ENCODE assay signal across 21 cellular contexts in the genomic region with DNA sequence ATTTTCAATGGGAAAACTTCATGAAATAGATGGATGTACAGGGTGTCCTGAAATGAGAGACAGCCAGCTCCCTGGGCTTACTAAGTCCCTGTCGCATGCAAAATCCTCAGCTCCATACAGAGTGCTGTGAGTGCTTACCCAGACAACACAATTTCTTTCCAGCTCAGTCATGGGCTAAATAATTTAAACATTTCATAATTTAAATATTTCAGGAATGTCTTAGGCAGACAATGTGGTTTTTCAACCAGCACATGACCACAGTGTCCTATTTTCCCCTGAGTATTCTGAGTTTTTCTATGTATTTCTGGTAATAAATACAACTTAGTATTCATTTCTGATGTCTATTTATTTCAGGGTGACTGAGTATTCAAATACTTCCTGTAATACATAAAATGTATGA.
DNase-seq lines count a peak whose midpoint lies in the region; TF ChIP-seq lines count a peak whose summit lies in the region.
"Had no signal": no experiment of that assay in that cellular context is flagged by ENCODE, and none has a peak within 500 bp of the region (broad histone marks: within the 10 kb centered on the region; RNA-seq: fewer than 3 reads in every experiment).

No MANE protein-coding gene starts in this region.

- H3K27ac ChIP-seq in trophoblast cell (ENCODE audit: low read depth, low read length) (no peak overlapping the region), PC-9 (no peak overlapping the region)
- H3K27ac ChIP-seq: BLaER1, dorsolateral prefrontal cortex, heart right ventricle, psoas muscle, suprapubic skin, VCaP had no signal

- H4K20me1 ChIP-seq in PC-9 (ENCODE audit: insufficient read depth) = no peaks in the 10 kb centered on the region
- H4K20me1 ChIP-seq: BLaER1 had no signal

- H2AK5ac ChIP-seq in trophoblast cell (ENCODE audit: low read length) = no peak overlapping the region

- H2AFZ ChIP-seq in trophoblast cell (ENCODE audit: insufficient read depth, low read length, poor library complexity) (no peak overlapping the region), PC-9 (no peak overlapping the region)

- H3K27me3 Mint-ChIP-seq in MCF 10A (ENCODE audit: insufficient read depth, unreplicated experiment) = no peaks in the 10 kb centered on the region
- H3K27me3 Mint-ChIP-seq: activated CD4-positive, alpha-beta memory T cell treated with anti-CD3 and anti-CD28 coated beads, Interleukin-2, amount 10 ng/mL, durations not matched to agents 7 days and 5 days had no signal

- H3K36me3 ChIP-seq in trophoblast cell (ENCODE audit: control insufficient read depth in 1 of 2, insufficient read depth in 2 of 2, low read length in 2 of 2) (no peaks in the 10 kb centered on the region), PC-9 (ENCODE audit: low read depth) (no peaks in the 10 kb centered on the region)
- H3K36me3 ChIP-seq: BLaER1, heart right ventricle, suprapubic skin had no signal

- H3K4me3 ChIP-seq in fibroblast of mammary gland (ENCODE audit: control insufficient read depth, low read depth, low read length) (no peak overlapping the region), trophoblast cell (ENCODE audit: low read depth, low read length) (no peak overlapping the region), PC-9 (no peak overlapping the region)
- H3K4me3 ChIP-seq: BLaER1, dorsolateral prefrontal cortex, heart right ventricle, psoas muscle, suprapubic skin had no signal

- H3K36me3 Mint-ChIP-seq in MCF 10A (ENCODE audit: insufficient read depth, unreplicated experiment) = no peaks in the 10 kb centered on the region
- H3K36me3 Mint-ChIP-seq: memory B cell, T-cell had no signal

- H4K91ac ChIP-seq in trophoblast cell (ENCODE audit: low read depth, low read length) = no peak overlapping the region

- H3K4ac ChIP-seq in trophoblast cell (ENCODE audit: low read depth, low read length) = no peak overlapping the region

- H3K18ac ChIP-seq in trophoblast cell (ENCODE audit: low read length) = no peak overlapping the region

- no peak overlapping the region for H4K12ac ChIP-seq in trophoblast cell (ENCODE audit: low read depth, low read length)

- H3K9me2 ChIP-seq in PC-9 (ENCODE audit: insufficient read depth) = no peaks in the 10 kb centered on the region

- no peak overlapping the region for H2BK12ac ChIP-seq in trophoblast cell (ENCODE audit: low read length)

- H3K4me1 ChIP-seq in trophoblast cell (ENCODE audit: control insufficient read depth in 1 of 2, insufficient read depth in 2 of 2, low read length in 2 of 2) (peaks cover 0 to 2% of the 10 kb centered on the region in 2 experiments), PC-9 (replicated peaks; ENCODE audit: insufficient read depth) (no peaks in the 10 kb centered on the region)
- H3K4me1 ChIP-seq: heart right ventricle, psoas muscle, suprapubic skin had no signal

- DNase-seq in EH (ENCODE audit: low read depth) (peak; percentile 46), NCI-H226 (peak; percentile 53), fibroblast of mammary gland (ENCODE audit: low read depth) (peak; percentile 16), trophoblast cell (peak; percentile 29 to 70), PC-9 (no peak), MCF 10A (ENCODE audit: unreplicated experiment) (no peak), NCI-H345 treated with DMSO at 0.1 percent for 48 hours (lab: John Stamatoyannopoulos, UW; ENCODE audit: unreplicated experiment) (no peak), NCI-H446 (lab: John Stamatoyannopoulos, UW) (no peak)
- DNase-seq: activated CD4-positive, alpha-beta memory T cell treated with anti-CD3 and anti-CD28 coated beads, Interleukin-2, amount 10 ng/mL, durations not matched to agents 7 days and 5 days; activated naive CD4-positive, alpha-beta T cell treated with anti-CD3 and anti-CD28 coated beads, Interleukin-2, amount 50 U/mL, for 16 hours; activated T-cell treated with anti-CD3 and anti-CD28 coated beads, Interleukin-2, amount 50 U/mL, for 4 hours; dorsolateral prefrontal cortex; heart right ventricle; NCI-H2227 treated with DMSO at 0.1 percent for 48 hours; psoas muscle; T-cell had no signal

- no peaks in the 10 kb centered on the region for H3K79me1 ChIP-seq in trophoblast cell (ENCODE audit: low read length)

- H3K4me2 ChIP-seq in trophoblast cell (ENCODE audit: low read length) (no peak overlapping the region), PC-9 (no peak overlapping the region)
- H3K4me2 ChIP-seq: BLaER1 had no signal

- no peak overlapping the region for H2BK120ac ChIP-seq in trophoblast cell (ENCODE audit: insufficient read depth, low read length, poor library complexity)

- no peak overlapping the region for H3K9ac ChIP-seq in trophoblast cell (ENCODE audit: low read length)
- H3K9ac ChIP-seq: BLaER1 had no signal

- no peak overlapping the region for H3K27ac Mint-ChIP-seq in MCF 10A (ENCODE audit: low read depth, unreplicated experiment)
- H3K27ac Mint-ChIP-seq: activated CD4-positive, alpha-beta memory T cell treated with anti-CD3 and anti-CD28 coated beads, Interleukin-2, amount 10 ng/mL, durations not matched to agents 7 days and 5 days; memory B cell; nephron; T-cell had no signal

- H3K27me3 ChIP-seq in trophoblast cell (ENCODE audit: insufficient read depth, low read length) (no peaks in the 10 kb centered on the region), PC-9 (ENCODE audit: insufficient read depth, low read depth) (no peaks in the 10 kb centered on the region)
- H3K27me3 ChIP-seq: BLaER1, suprapubic skin had no signal

- H3K79me2 ChIP-seq in trophoblast cell (ENCODE audit: control insufficient read depth, insufficient read depth, low read length, poor library complexity) (no peaks in the 10 kb centered on the region), PC-9 (ENCODE audit: low read depth) (no peaks in the 10 kb centered on the region)

- no peak for TF ChIP-seq CTCF in fibroblast of mammary gland (conservative IDR thresholded peaks at IDR 0.05; ENCODE audit: control insufficient read depth, insufficient read depth, low read depth, low read length)
- TF ChIP-seq CTCF in PC-9 (conservative IDR thresholded peaks at IDR 0.05) = no peak
- no peak for TF ChIP-seq CTCF in MCF 10A (IDR thresholded peaks at IDR 0.05; ENCODE audit: unreplicated experiment)

- no peaks in the 10 kb centered on the region for H3F3A ChIP-seq in PC-9 (ENCODE audit: insufficient read depth, low read depth)

- no peak overlapping the region for H3K4me3 Mint-ChIP-seq in MCF 10A (ENCODE audit: unreplicated experiment)
- H3K4me3 Mint-ChIP-seq: activated CD4-positive, alpha-beta memory T cell treated with anti-CD3 and anti-CD28 coated beads, Interleukin-2, amount 10 ng/mL, durations not matched to agents 7 days and 5 days; activated T-cell treated with anti-CD3 and anti-CD28 coated beads, Interleukin-2, amount 50 U/mL, for 4 hours; memory B cell; nephron; T-cell had no signal

- CTCF ChIA-PET in PC-9 (lab: Charles Lee) = no interaction called here
- CTCF ChIA-PET in MCF 10A (lab: Yijun Ruan, JAX) = no interaction called here

- no peak overlapping the region for H4K8ac ChIP-seq in trophoblast cell (ENCODE audit: low read depth, low read length)

- no peaks in the 10 kb centered on the region for H3K9me3 Mint-ChIP-seq in MCF 10A (ENCODE audit: unreplicated experiment)
- H3K9me3 Mint-ChIP-seq: activated CD4-positive, alpha-beta memory T cell treated with anti-CD3 and anti-CD28 coated beads, Interleukin-2, amount 10 ng/mL, durations not matched to agents 7 days and 5 days; activated T-cell treated with anti-CD3 and anti-CD28 coated beads, Interleukin-2, amount 50 U/mL, for 4 hours; memory B cell; nephron; T-cell had no signal

- POLR2A ChIA-PET in PC-9 (lab: Charles Lee; ENCODE audit: unreplicated experiment) (no interaction called here), MCF 10A (lab: Yijun Ruan, JAX) (no interaction called here)

- H2BK5ac ChIP-seq in trophoblast cell (ENCODE audit: low read depth, low read length, poor library complexity) = no peak overlapping the region

- H3K4me1 Mint-ChIP-seq in MCF 10A (ENCODE audit: insufficient read depth, unreplicated experiment) = no peaks in the 10 kb centered on the region
- H3K4me1 Mint-ChIP-seq: activated CD4-positive, alpha-beta memory T cell treated with anti-CD3 and anti-CD28 coated beads, Interleukin-2, amount 10 ng/mL, durations not matched to agents 7 days and 5 days; T-cell had no signal

- H3K9me3 ChIP-seq in trophoblast cell (ENCODE audit: insufficient read depth, low read depth, low read length) (no peaks in the 10 kb centered on the region), PC-9 (ENCODE audit: insufficient read depth, low read depth) (no peaks in the 10 kb centered on the region)
- H3K9me3 ChIP-seq: BLaER1, heart right ventricle, psoas muscle, suprapubic skin had no signal

- intact Hi-C loops in PC-9 (cut with micrococcal nuclease; ENCODE audit: unreplicated experiment) = no loop called here
- intact Hi-C loops in MCF 10A (cut with micrococcal nuclease) = no loop called here

- no peak overlapping the region for H3K14ac ChIP-seq in trophoblast cell (ENCODE audit: low read length)

- H3K23ac ChIP-seq in trophoblast cell (ENCODE audit: low read length) = no peak overlapping the region

- BruUV-seq in PC-9 (replicated peaks; lab: Mats Ljungman, UMichigan) = no TSS peak
- no TSS peak for BruUV-seq in MCF 10A (replicated peaks; lab: Mats Ljungman, UMichigan)

- no CpG with 5 or more reads among the region's 1 CpG for WGBS in trophoblast cell (ENCODE audit: extremely low coverage, insufficient coverage, insufficient read length)

Comparison
In these comparisons a context has a peak if more than half of its experiments do, and no peak if none do; other contexts are left out.
1. DNase-seq: peak in EH (single experiment), NCI-H226 (single experiment), fibroblast of mammary gland (single experiment) and trophoblast cell (2 of 2); none in PC-9 (0 of 2), MCF 10A (single experiment), NCI-H345 treated with DMSO at 0.1 percent for 48 hours (single experiment) and NCI-H446 (0 of 2).